In genomic region chr11:57181678-57182305, GRCh38 we compare ENCODE assay signal across 1 cellular context.
TF ChIP-seq lines count a peak whose summit lies in the region.

LRRC55 (plus strand) TSS chr11:57181953; CDS start chr11:57182023, 70 bp downstream.

TF ChIP-seq in GM23338, 12 proteins besides CTCF, POLR2A, EP300 and RAD21 (continued from another document):
- TF ChIP-seq ETS1 (IDR thresholded peaks at IDR 0.05) (no peak), NANOG (IDR thresholded peaks at IDR 0.05; ENCODE audit: borderline replicate concordance) (no peak), EZH2phosphoT487 (IDR thresholded peaks at IDR 0.05; ENCODE audit: unreplicated experiment) (no peak), REST (IDR thresholded peaks at IDR 0.05; ENCODE audit: unreplicated experiment) (no peak), CREB1 (CRISPR knock-in tag; IDR thresholded peaks at IDR 0.05; ENCODE audit: low read depth) (no peak), ZNF114 (CRISPR knock-in tag; IDR thresholded peaks at IDR 0.05) (no peak), ZNF331 (CRISPR knock-in tag; IDR thresholded peaks at IDR 0.05; ENCODE audit: low read depth) (no peak), STAT1 (IDR thresholded peaks at IDR 0.05; ENCODE audit: unreplicated experiment) (no peak), ZNF462 (CRISPR knock-in tag; IDR thresholded peaks at IDR 0.05) (no peak), EZH2 (IDR thresholded peaks at IDR 0.05; ENCODE audit: low read depth, unreplicated experiment) (no peak), JUNB (IDR thresholded peaks at IDR 0.05; ENCODE audit: unreplicated experiment) (no peak)
